In genomic region chr18:13510594-13510993, GRCh38 we compare ENCODE assay signal across 16 cellular contexts.
"Had no signal": no experiment of that assay in that cellular context is flagged by ENCODE, and none has a peak within 500 bp of the region (broad histone marks: within the 10 kb centered on the region; RNA-seq: fewer than 3 reads in every experiment).

No MANE protein-coding gene starts in this region.

- H3K9me3 Mint-ChIP-seq: immature natural killer cell, memory B cell had no signal

- H3K27ac Mint-ChIP-seq: memory B cell, nephron progenitor cell had no signal

- H3K27me3 ChIP-seq: colonic mucosa, esophagus squamous epithelium, left lung, neutrophil had no signal

- H3K9me3 ChIP-seq: colonic mucosa, esophagus squamous epithelium, left lung, lower lobe of right lung, neutrophil had no signal

- ATAC-seq: left lung, lower lobe of right lung, right cardiac atrium had no signal

- H3K4me2 ChIP-seq: smooth muscle cell had no signal

- H3K4me1 ChIP-seq: colonic mucosa, esophagus squamous epithelium, left lung, lower lobe of right lung had no signal

- H3K27ac ChIP-seq: colonic mucosa, esophagus squamous epithelium, left lung, lower lobe of right lung, neutrophil had no signal

- DNase-seq: colonic mucosa; dermis blood vessel endothelial cell; esophagus squamous epithelium; foreskin fibroblast; immature natural killer cell; left lung; lower lobe of right lung; midbrain; nephron progenitor cell; right cardiac atrium; stimulated activated CD4-positive, alpha-beta T cell treated with anti-CD3 and anti-CD28 coated beads, Interleukin-2, amount 100 ng/mL, for 48 hours; stimulated activated naive CD4-positive, alpha-beta T cell treated with Interleukin-2 at 50 U/mL for 16 hours; trophoblast cell had no signal

- H3K4me3 ChIP-seq: colonic mucosa, esophagus squamous epithelium, left lung, lower lobe of right lung, smooth muscle cell had no signal

- H3K36me3 ChIP-seq: colonic mucosa, esophagus squamous epithelium, left lung, lower lobe of right lung had no signal

- H3K4me3 Mint-ChIP-seq: memory B cell, nephron progenitor cell had no signal
